Comparison of ENCODE assay signal across 9 cellular contexts in the genomic region with DNA sequence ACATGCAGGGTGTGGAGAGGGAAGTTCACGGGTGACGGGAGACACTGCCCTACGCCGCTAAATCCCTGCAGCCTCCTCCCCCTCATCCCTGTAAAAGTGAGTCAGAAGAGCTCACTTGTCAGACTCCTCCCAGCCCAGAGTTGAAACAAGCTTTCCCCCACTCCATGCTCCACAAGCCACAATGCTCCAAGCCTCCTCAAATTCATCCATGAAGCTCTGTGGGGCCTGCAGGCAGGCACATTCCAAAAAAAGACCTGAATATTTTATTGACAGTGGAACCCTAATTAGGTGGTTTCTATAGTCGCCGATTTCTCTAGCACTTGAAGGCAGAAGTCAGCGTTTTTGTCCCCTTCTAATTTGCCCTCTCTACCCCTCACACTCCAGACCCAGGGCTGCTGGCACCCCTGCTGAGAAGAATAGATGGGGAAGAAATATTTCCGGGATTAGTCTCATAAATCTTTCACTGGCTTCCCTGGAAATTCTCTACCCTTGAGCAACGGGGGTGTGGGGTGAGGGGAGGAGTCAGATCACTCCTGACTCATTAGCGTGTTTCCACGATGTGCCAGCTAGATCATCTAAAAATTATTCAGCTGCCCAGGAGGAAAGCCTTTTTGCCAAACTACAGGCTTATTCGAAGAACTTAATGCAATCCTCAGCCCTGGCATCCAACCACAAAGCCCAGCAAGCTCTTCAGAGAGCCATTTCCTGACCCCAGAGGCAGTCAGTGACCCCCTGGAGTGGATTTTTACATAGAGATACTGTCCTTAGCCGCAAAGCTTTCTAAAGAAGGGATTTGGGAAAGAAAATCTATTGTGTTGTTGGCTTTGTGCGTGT.
A peak's percentile ranks its signal among the peaks of the same experiment; 100 is the strongest.
DNase-seq lines count a peak whose midpoint lies in the region; ATAC-seq lines count a peak whose summit lies in the region.
"Had no signal": no experiment of that assay in that cellular context is flagged by ENCODE, and none has a peak within 500 bp of the region (broad histone marks: within the 10 kb centered on the region; RNA-seq: fewer than 3 reads in every experiment).

No MANE protein-coding gene starts in this region.

- H3K27ac Mint-ChIP-seq in naive thymus-derived CD8-positive, alpha-beta T cell, result no peak overlapping the region
- H3K27ac Mint-ChIP-seq: activated CD8-positive, alpha-beta memory T cell treated with anti-CD3 and anti-CD28 coated beads, Interleukin-2, amount 10 ng/mL, durations not matched to agents 7 days and 5 days had no signal

- H3K36me3 Mint-ChIP-seq in activated T-cell treated with anti-CD3 and anti-CD28 coated beads, Interleukin-2, amount 50 U/mL, for 4 hours (ENCODE audit: insufficient read depth), result no peaks in the 10 kb centered on the region
- no peaks in the 10 kb centered on the region for H3K36me3 Mint-ChIP-seq in naive thymus-derived CD8-positive, alpha-beta T cell
- H3K36me3 Mint-ChIP-seq: activated CD8-positive, alpha-beta memory T cell treated with anti-CD3 and anti-CD28 coated beads, Interleukin-2, amount 10 ng/mL, durations not matched to agents 7 days and 5 days had no signal

- no peaks in the 10 kb centered on the region for H3K9me3 ChIP-seq in neuron (ENCODE audit: low read length)

- peak; percentile 97 for DNase-seq in EH (ENCODE audit: low read depth)
- peak; percentile 71 for DNase-seq in NCI-H2227 treated with DMSO at 0.1 percent for 48 hours (lab: John Stamatoyannopoulos, UW)
- DNase-seq in dedifferentiated amniotic fluid mesenchymal stem cell (ENCODE audit: extremely low spot score), result peak; percentile 63
- no peak for DNase-seq in activated T-cell treated with anti-CD3 and anti-CD28 coated beads, Interleukin-2, amount 50 U/mL, for 4 hours
- no peak for DNase-seq in naive thymus-derived CD8-positive, alpha-beta T cell
- DNase-seq: activated CD8-positive, alpha-beta memory T cell treated with anti-CD3 and anti-CD28 coated beads, Interleukin-2, amount 10 ng/mL, durations not matched to agents 7 days and 5 days had no signal

- H3K27me3 ChIP-seq in neuron (ENCODE audit: insufficient read depth, low read length), result no peaks in the 10 kb centered on the region

- no peaks in the 10 kb centered on the region for H3K9me3 Mint-ChIP-seq in activated T-cell treated with anti-CD3 and anti-CD28 coated beads, Interleukin-2, amount 50 U/mL, for 4 hours
- H3K9me3 Mint-ChIP-seq in naive thymus-derived CD8-positive, alpha-beta T cell, result peaks cover 0 to 2% (median 0%) of the 10 kb centered on the region in 9 donors

- no peaks in the 10 kb centered on the region for H3K4me1 Mint-ChIP-seq in activated T-cell treated with anti-CD3 and anti-CD28 coated beads, Interleukin-2, amount 50 U/mL, for 4 hours (ENCODE audit: low read depth)
- no peaks in the 10 kb centered on the region for H3K4me1 Mint-ChIP-seq in naive thymus-derived CD8-positive, alpha-beta T cell
- H3K4me1 Mint-ChIP-seq: activated CD8-positive, alpha-beta memory T cell treated with anti-CD3 and anti-CD28 coated beads, Interleukin-2, amount 10 ng/mL, durations not matched to agents 7 days and 5 days had no signal

- no peak for ATAC-seq in GM19395 (IDR thresholded peaks at IDR 0.05; ENCODE audit: unreplicated experiment)
- ATAC-seq in activated T-cell treated with anti-CD3 and anti-CD28 coated beads, Interleukin-2, amount 50 U/mL, for 4 hours, result no peak
- ATAC-seq in GM18517 (IDR thresholded peaks at IDR 0.05; ENCODE audit: unreplicated experiment), result no peak
- no peak for ATAC-seq in naive thymus-derived CD8-positive, alpha-beta T cell
- ATAC-seq: activated CD8-positive, alpha-beta memory T cell treated with anti-CD3 and anti-CD28 coated beads, Interleukin-2, amount 10 ng/mL, durations not matched to agents 7 days and 5 days had no signal

- H3K4me3 Mint-ChIP-seq in activated T-cell treated with anti-CD3 and anti-CD28 coated beads, Interleukin-2, amount 50 U/mL, for 4 hours, result no peak overlapping the region
- H3K4me3 Mint-ChIP-seq in naive thymus-derived CD8-positive, alpha-beta T cell, result no peak overlapping the region
- H3K4me3 Mint-ChIP-seq: activated CD8-positive, alpha-beta memory T cell treated with anti-CD3 and anti-CD28 coated beads, Interleukin-2, amount 10 ng/mL, durations not matched to agents 7 days and 5 days had no signal

- H2AFZ ChIP-seq in neuron (ENCODE audit: low read depth, low read length), result peak overlapping the region; percentile 62

- no peaks in the 10 kb centered on the region for H3K36me3 ChIP-seq in neuron (ENCODE audit: insufficient read depth, low read length)

- POLR2A ChIA-PET in naive thymus-derived CD8-positive, alpha-beta T cell (lab: Charles Lee), result no interaction called here

- peaks cover 13% of the 10 kb centered on the region for H3K4me1 ChIP-seq in neuron (ENCODE audit: insufficient read depth, low read length)

- peaks cover 9% of the 10 kb centered on the region for H3K27me3 Mint-ChIP-seq in activated T-cell treated with anti-CD3 and anti-CD28 coated beads, Interleukin-2, amount 50 U/mL, for 4 hours (ENCODE audit: low read depth)
- H3K27me3 Mint-ChIP-seq in naive thymus-derived CD8-positive, alpha-beta T cell, result peaks cover 0 to 9% (median 6%) of the 10 kb centered on the region in 5 donors

- H3K4me3 ChIP-seq in neuron (ENCODE audit: low read length), result peak overlapping the region; percentile 24

Comparison
In these comparisons a context has a peak if more than half of its experiments do, and no peak if none do; other contexts are left out.
1. DNase-seq: peak in EH (single experiment), NCI-H2227 treated with DMSO at 0.1 percent for 48 hours (single experiment) and dedifferentiated amniotic fluid mesenchymal stem cell (single experiment); none in activated T-cell treated with anti-CD3 and anti-CD28 coated beads, Interleukin-2, amount 50 U/mL, for 4 hours (single experiment) and naive thymus-derived CD8-positive, alpha-beta T cell (0 of 10).